Comparison of ENCODE assay signal across 9 cellular contexts in the genomic region with DNA sequence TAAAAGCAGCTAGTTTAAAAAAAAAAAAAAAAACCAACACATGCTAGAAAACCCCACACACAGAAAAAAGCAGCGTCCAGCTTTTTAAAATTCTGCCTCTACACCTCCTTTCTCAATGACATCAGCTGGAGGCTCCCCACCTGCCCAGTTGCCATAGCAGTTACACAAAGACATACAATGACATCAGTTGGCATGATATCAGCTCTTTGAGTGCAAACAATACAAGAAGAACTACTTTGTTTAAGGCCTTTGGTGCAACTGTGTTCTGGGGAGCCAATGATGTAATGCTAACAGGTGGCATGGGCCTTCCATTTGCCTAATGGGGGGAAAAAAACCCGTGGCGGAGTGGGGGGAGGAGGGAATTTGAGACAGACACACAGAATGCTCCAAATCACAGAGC. TPM values are rescaled to one million over a fixed set of nuclear protein-coding genes. Genes with fewer than 3 reads are reported as not detected.
DNase-seq lines count a peak whose midpoint lies in the region; ATAC-seq, FAIRE-seq and TF ChIP-seq lines count a peak whose summit lies in the region.
"Had no signal": no experiment of that assay in that cellular context is flagged by ENCODE, and none has a peak within 500 bp of the region (broad histone marks: within the 10 kb centered on the region; RNA-seq: fewer than 3 reads in every experiment).

No MANE protein-coding gene starts in this region.

- no peaks in the 10 kb centered on the region for H3K9me3 ChIP-seq in heart right ventricle
- no peaks in the 10 kb centered on the region for H3K9me3 ChIP-seq in smooth muscle cell (replicated peaks; ENCODE audit: low read depth)

- H3K36me3 ChIP-seq in heart right ventricle: peaks cover 0 to 23% (median 0%) of the 10 kb centered on the region in 9 donors
- H3K36me3 ChIP-seq in smooth muscle cell (ENCODE audit: low read depth): peaks cover 6% of the 10 kb centered on the region

- 25 to 31% methylated on average over 3 of the region's 3 CpGs for WGBS in heart right ventricle, 2 donors
- 73% methylated on average over 3 of the region's 3 CpGs for WGBS in smooth muscle cell (ENCODE audit: low lambda C conversion rate)

- intact Hi-C loops in activated T-helper 2 cell treated with anti-CD3 and anti-CD28 coated beads, Interferon-gamma antibody, Interleukin-2, Interleukin-4, amounts not matched to agents 10 μg/mL and 5 μg/mL and 100 μg/mL, durations not matched to agents 14 hours and 24 hours and 36 hours (cut with micrococcal nuclease): loop anchor here (1.0 kb wide), 9 partner anchors 17 to 269 kb away; a partner anchor contains a TSS
- intact Hi-C loops in heart right ventricle (cut with DNase I): no loop called here

- DNase-seq in NCI-H345 (lab: John Stamatoyannopoulos, UW): peak; percentile 97
- peak; percentile 41 for DNase-seq in activated T-helper 2 cell treated with anti-CD3 and anti-CD28 coated beads, Interferon-gamma antibody, Interleukin-2, Interleukin-4, amounts not matched to agents 10 μg/mL and 5 μg/mL and 100 μg/mL, durations not matched to agents 14 hours and 24 hours and 36 hours (ENCODE audit: low spot score)
- DNase-seq in heart right ventricle: peak; percentile 9 to 62
- DNase-seq in smooth muscle cell (lab: John Stamatoyannopoulos, UW; ENCODE audit: unreplicated experiment): no peak
- DNase-seq in coronary artery (ENCODE audit: low spot score): no peak
- DNase-seq in D721Med (ENCODE audit: insufficient read length, low spot score): no peak

- H3K4me2 ChIP-seq in smooth muscle cell: peak overlapping the region; percentile 77

- no peak for TF ChIP-seq CTCF in heart right ventricle (IDR thresholded peaks at IDR 0.05)
- TF ChIP-seq CTCF in smooth muscle cell (IDR thresholded peaks at IDR 0.05; ENCODE audit: borderline replicate concordance, insufficient read depth, poor library complexity, severe bottlenecking): no peak
- TF ChIP-seq CTCF in coronary artery (IDR thresholded peaks at IDR 0.05): no peak
- TF ChIP-seq CTCF in D721Med (IDR thresholded peaks at IDR 0.05; ENCODE audit: insufficient read depth, missing control alignments): no peak

- H2AFZ ChIP-seq in smooth muscle cell (ENCODE audit: low read depth): no peak overlapping the region

- H3K36me3 Mint-ChIP-seq in activated T-helper 2 cell treated with anti-CD3 and anti-CD28 coated beads, Interferon-gamma antibody, Interleukin-2, Interleukin-4, amounts not matched to agents 10 μg/mL and 5 μg/mL and 100 μg/mL, durations not matched to agents 14 hours and 24 hours and 36 hours (ENCODE audit: low read depth): peaks cover 57% of the 10 kb centered on the region

- peak overlapping the region; percentile 98 for H3K27ac Mint-ChIP-seq in activated T-helper 2 cell treated with anti-CD3 and anti-CD28 coated beads, Interferon-gamma antibody, Interleukin-2, Interleukin-4, amounts not matched to agents 10 μg/mL and 5 μg/mL and 100 μg/mL, durations not matched to agents 14 hours and 24 hours and 36 hours

- H3K4me1 ChIP-seq in heart right ventricle (peaks cover 0 to 86% (median 5%) of the 10 kb centered on the region in 9 donors), smooth muscle cell (ENCODE audit: low read depth) (peaks cover 59% of the 10 kb centered on the region)

- no peak overlapping the region for H3K4me3 ChIP-seq in heart right ventricle
- no peak overlapping the region for H3K4me3 ChIP-seq in smooth muscle cell
- H3K4me3 ChIP-seq in coronary artery: no peak overlapping the region

- H3K4me1 Mint-ChIP-seq in activated T-helper 2 cell treated with anti-CD3 and anti-CD28 coated beads, Interferon-gamma antibody, Interleukin-2, Interleukin-4, amounts not matched to agents 10 μg/mL and 5 μg/mL and 100 μg/mL, durations not matched to agents 14 hours and 24 hours and 36 hours (ENCODE audit: low read depth): peaks cover 65% of the 10 kb centered on the region

- no peaks in the 10 kb centered on the region for H3K27me3 Mint-ChIP-seq in activated T-helper 2 cell treated with anti-CD3 and anti-CD28 coated beads, Interferon-gamma antibody, Interleukin-2, Interleukin-4, amounts not matched to agents 10 μg/mL and 5 μg/mL and 100 μg/mL, durations not matched to agents 14 hours and 24 hours and 36 hours (ENCODE audit: low read depth)

- ATAC-seq in GM18511 (IDR thresholded peaks at IDR 0.05; ENCODE audit: unreplicated experiment) (peak; percentile 32), HG03066 (IDR thresholded peaks at IDR 0.05; ENCODE audit: low read depth, unreplicated experiment) (peak; percentile 27), heart right ventricle (peak; percentile 50 to 88 (median 76))

- peaks cover 43% of the 10 kb centered on the region for H3F3A ChIP-seq in smooth muscle cell (ENCODE audit: low read depth)

- H3K27me3 ChIP-seq in heart right ventricle (no peaks in the 10 kb centered on the region), smooth muscle cell (ENCODE audit: low read depth) (no peaks in the 10 kb centered on the region)

- H3K27ac ChIP-seq in heart right ventricle: peak overlapping the region in 3 of 10 donors; percentile 31 to 76 (median 42)
- peak overlapping the region; percentile 99 for H3K27ac ChIP-seq in smooth muscle cell (ENCODE audit: low read depth)
- no peak overlapping the region for H3K27ac ChIP-seq in coronary artery

- H3K79me2 ChIP-seq in smooth muscle cell (ENCODE audit: low read depth): peaks cover 52% of the 10 kb centered on the region

- peak overlapping the region; percentile 33 for H3K4me3 Mint-ChIP-seq in activated T-helper 2 cell treated with anti-CD3 and anti-CD28 coated beads, Interferon-gamma antibody, Interleukin-2, Interleukin-4, amounts not matched to agents 10 μg/mL and 5 μg/mL and 100 μg/mL, durations not matched to agents 14 hours and 24 hours and 36 hours (ENCODE audit: low read depth)

- no peak for FAIRE-seq in D721Med (lab: Jason Lieb, UNC)
- FAIRE-seq: TTC549 had no signal

- peak overlapping the region; percentile 68 for H3K9ac ChIP-seq in smooth muscle cell (ENCODE audit: low read depth)

- H4K20me1 ChIP-seq in smooth muscle cell (ENCODE audit: low read depth): no peaks in the 10 kb centered on the region

- no peaks in the 10 kb centered on the region for H3K9me3 Mint-ChIP-seq in activated T-helper 2 cell treated with anti-CD3 and anti-CD28 coated beads, Interferon-gamma antibody, Interleukin-2, Interleukin-4, amounts not matched to agents 10 μg/mL and 5 μg/mL and 100 μg/mL, durations not matched to agents 14 hours and 24 hours and 36 hours

RNA-seq across cellular contexts. Expression of a gene that starts 32.9 kb away (rescaled TPM):
- total RNA-seq in activated T-helper 2 cell treated with anti-CD3 and anti-CD28 coated beads, Interferon-gamma antibody, Interleukin-2, Interleukin-4, amounts not matched to agents 10 μg/mL and 5 μg/mL and 100 μg/mL, durations not matched to agents 14 hours and 24 hours and 36 hours: 21.0 and 21.7 TPM in 2 replicates
- 1 to 10 TPM; 1.8 to 9.7 (median 4.0) TPM for total RNA-seq in heart right ventricle
- polyA plus RNA-seq in heart right ventricle: 1 to 10 TPM; 2.8 to 3.6 TPM
- 78.2 and 104 TPM in 2 replicates for total RNA-seq in smooth muscle cell
- polyA plus RNA-seq in smooth muscle cell: 49.7 and 56.8 TPM in 2 replicates

Comparison
In these comparisons a context has a peak if more than half of its experiments do, and no peak if none do; other contexts are left out.
1. DNase-seq: peak in NCI-H345 (single experiment), activated T-helper 2 cell treated with anti-CD3 and anti-CD28 coated beads, Interferon-gamma antibody, Interleukin-2, Interleukin-4, amounts not matched to agents 10 μg/mL and 5 μg/mL and 100 μg/mL, durations not matched to agents 14 hours and 24 hours and 36 hours (single experiment) and heart right ventricle (2 of 2); none in smooth muscle cell (single experiment), coronary artery (single experiment) and D721Med (single experiment).
2. Peak in every context shown above with its lines, with median percentiles within 50 percentile points of each other: ATAC-seq.